27 cellular contexts compared by ENCODE assay signal in genomic region chr7:46637793-46638735, GRCh38.
"Had no signal": no experiment of that assay in that cellular context is flagged by ENCODE, and none has a peak within 500 bp of the region (broad histone marks: within the 10 kb centered on the region; RNA-seq: fewer than 3 reads in every experiment).

No MANE protein-coding gene starts in this region.

- H3K27me3 ChIP-seq: heart right ventricle, hepatocyte, pancreas, stomach, testis, thyroid gland, transverse colon, upper lobe of left lung had no signal

- H3K4me3 ChIP-seq: heart right ventricle, hepatocyte, left ventricle myocardium inferior, lung, mucosa of descending colon, pancreas, prostate gland, skin epidermis, stomach, testis, thyroid gland, transverse colon, upper lobe of left lung had no signal

- H3K27ac ChIP-seq: heart right ventricle, hepatocyte, left ventricle myocardium inferior, pancreas, prostate gland, skin epidermis, stomach, testis, thyroid gland, transverse colon, upper lobe of left lung had no signal

- H3K4me1 ChIP-seq: heart right ventricle, left ventricle myocardium inferior, pancreas, prostate gland, stomach, testis, thyroid gland, transverse colon, upper lobe of left lung had no signal

- H3K9me3 ChIP-seq: heart right ventricle, left ventricle myocardium inferior, mucosa of descending colon, pancreas, prostate gland, stomach, testis, thyroid gland, transverse colon, upper lobe of left lung had no signal

- DNase-seq: heart right ventricle; islet precursor cell; left ventricle myocardium inferior; midbrain; mucosa of descending colon; naive thymus-derived CD4-positive, alpha-beta T cell; nucleus accumbens; retina; right cardiac atrium; stimulated activated CD4-positive, alpha-beta T cell treated with anti-CD3 and anti-CD28 coated beads, Interleukin-12 subunit alpha, Interleukin-12 subunit beta, amount 100 ng/mL, for 4 hours; stimulated activated CD4-positive, alpha-beta T cell treated with anti-CD3 and anti-CD28 coated beads, Interleukin-15, amount 100 ng/mL, for 24 hours; stimulated activated CD4-positive, alpha-beta T cell treated with anti-CD3 and anti-CD28 coated beads, Interleukin-2, amount 100 ng/mL, for 24 hours; stimulated activated CD4-positive, alpha-beta T cell treated with anti-CD3 and anti-CD28 coated beads, Interleukin-4, amount 100 ng/mL, for 1 hour; stimulated activated naive CD4-positive, alpha-beta T cell; stomach; testis; thyroid gland; transverse colon; upper lobe of left lung had no signal

- H3K4me2 ChIP-seq: hepatocyte had no signal

- H3K36me3 ChIP-seq: heart right ventricle, left ventricle myocardium inferior, pancreas, prostate gland, stomach, thyroid gland, transverse colon, upper lobe of left lung had no signal

- H2AFZ ChIP-seq: hepatocyte had no signal

- ATAC-seq: heart right ventricle; mucosa of descending colon; naive thymus-derived CD4-positive, alpha-beta T cell; natural killer cell treated with Interleukin-12 subunit alpha and Interleukin-12 subunit beta and Interleukin-15 and Interleukin-18, amount 100 ng/mL, for 72 hours; pancreas; right cardiac atrium; sciatic nerve had no signal

- H3K4me3 Mint-ChIP-seq: naive thymus-derived CD4-positive, alpha-beta T cell; natural killer cell treated with Interleukin-12 subunit alpha and Interleukin-12 subunit beta and Interleukin-15 and Interleukin-18, amount 100 ng/mL, for 72 hours had no signal

- H3K27ac Mint-ChIP-seq: naive thymus-derived CD4-positive, alpha-beta T cell; natural killer cell treated with Interleukin-12 subunit alpha and Interleukin-12 subunit beta and Interleukin-15 and Interleukin-18, amount 100 ng/mL, for 72 hours had no signal

- H3K79me2 ChIP-seq: hepatocyte had no signal

- H3K4me1 Mint-ChIP-seq: naive thymus-derived CD4-positive, alpha-beta T cell had no signal

- H3K27me3 Mint-ChIP-seq: naive thymus-derived CD4-positive, alpha-beta T cell; natural killer cell treated with Interleukin-12 subunit alpha and Interleukin-12 subunit beta and Interleukin-15 and Interleukin-18, amount 100 ng/mL, for 72 hours had no signal

- FAIRE-seq: pancreas, urothelium cell line had no signal

- H3K36me3 Mint-ChIP-seq: naive thymus-derived CD4-positive, alpha-beta T cell; natural killer cell treated with Interleukin-12 subunit alpha and Interleukin-12 subunit beta and Interleukin-15 and Interleukin-18, amount 100 ng/mL, for 72 hours had no signal
